In genomic region chr6:91094341-91094740, GRCh38 we compare ENCODE assay signal across 18 cellular contexts.
DNase-seq lines count a peak whose midpoint lies in the region; ATAC-seq and TF ChIP-seq lines count a peak whose summit lies in the region.
"Had no signal": no experiment of that assay in that cellular context is flagged by ENCODE, and none has a peak within 500 bp of the region (broad histone marks: within the 10 kb centered on the region; RNA-seq: fewer than 3 reads in every experiment).

No MANE protein-coding gene starts in this region.

- no peak for TF ChIP-seq EP300 in upper lobe of left lung (IDR thresholded peaks at IDR 0.05)

- H3K4ac ChIP-seq in mesenchymal stem cell (ENCODE audit: low read depth in 1 of 2, low read length in 2 of 2): no peak overlapping the region

- no peak overlapping the region for H3K14ac ChIP-seq in mesenchymal stem cell (ENCODE audit: low read length in 2 of 2)

- no peaks in the 10 kb centered on the region for H3K27me3 ChIP-seq in OCI-LY3 (ENCODE audit: low read depth, low read length)
- H3K27me3 ChIP-seq in mesenchymal stem cell (ENCODE audit: control insufficient read depth in 1 of 2, insufficient read depth in 1 of 2, low read length in 2 of 2): no peaks in the 10 kb centered on the region
- H3K27me3 ChIP-seq in upper lobe of left lung: no peaks in the 10 kb centered on the region
- H3K27me3 ChIP-seq: BLaER1 had no signal

- no peaks in the 10 kb centered on the region for H3K79me1 ChIP-seq in mesenchymal stem cell (replicated peaks; ENCODE audit: low read length, poor library complexity, severe bottlenecking)

- no peak overlapping the region for H4K91ac ChIP-seq in mesenchymal stem cell (ENCODE audit: low read length)

- H3K9me3 ChIP-seq in OCI-LY3 (ENCODE audit: insufficient read depth, low read length) (no peaks in the 10 kb centered on the region), mesenchymal stem cell (ENCODE audit: control insufficient read depth, low read length) (no peaks in the 10 kb centered on the region), upper lobe of left lung (no peaks in the 10 kb centered on the region)
- H3K9me3 ChIP-seq: BLaER1 had no signal

- H3K4me1 ChIP-seq in OCI-LY3 (ENCODE audit: low read length) (peaks cover 18% of the 10 kb centered on the region), mesenchymal stem cell (ENCODE audit: control insufficient read depth, insufficient read depth, low read depth, low read length) (peaks cover 7% of the 10 kb centered on the region), upper lobe of left lung (no peaks in the 10 kb centered on the region)
- H3K4me1 ChIP-seq: BLaER1 had no signal

- no peaks in the 10 kb centered on the region for H4K20me1 ChIP-seq in OCI-LY3 (ENCODE audit: insufficient read depth, low read length)
- H4K20me1 ChIP-seq: BLaER1 had no signal

- H3K36me3 ChIP-seq in OCI-LY3 (replicated peaks; ENCODE audit: low read depth, low read length) (no peaks in the 10 kb centered on the region), mesenchymal stem cell (ENCODE audit: control insufficient read depth in 1 of 2, insufficient read depth in 2 of 2, low read depth in 1 of 2, low read length in 2 of 2) (no peaks in the 10 kb centered on the region), upper lobe of left lung (no peaks in the 10 kb centered on the region)
- H3K36me3 ChIP-seq: BLaER1 had no signal

- H2BK15ac ChIP-seq in mesenchymal stem cell (ENCODE audit: low read depth, poor library complexity, severe bottlenecking): no peak overlapping the region

- no peak overlapping the region for H2BK5ac ChIP-seq in mesenchymal stem cell (ENCODE audit: low read depth, low read length, poor library complexity, severe bottlenecking)

- H3K23ac ChIP-seq in mesenchymal stem cell (ENCODE audit: low read length in 2 of 2): no peak overlapping the region

- no peaks in the 10 kb centered on the region for H3K79me2 ChIP-seq in OCI-LY3 (ENCODE audit: low read length)

- no peak for TF ChIP-seq POLR2A in upper lobe of left lung (IDR thresholded peaks at IDR 0.05)

- H2BK120ac ChIP-seq in mesenchymal stem cell (ENCODE audit: low read depth, low read length): no peak overlapping the region

- H4K8ac ChIP-seq in mesenchymal stem cell (ENCODE audit: low read length): no peak overlapping the region

- H3K4me2 ChIP-seq in OCI-LY3 (ENCODE audit: low read length): peak overlapping the region; percentile 39
- no peak overlapping the region for H3K4me2 ChIP-seq in mesenchymal stem cell (ENCODE audit: low read length, poor library complexity, severe bottlenecking)
- H3K4me2 ChIP-seq: BLaER1 had no signal

- H3K4me3 ChIP-seq in OCI-LY3 (ENCODE audit: low read length): no peak overlapping the region
- H3K4me3 ChIP-seq in mesenchymal stem cell (ENCODE audit: insufficient read depth in 1 of 2, low read depth in 1 of 2, low read length in 2 of 2): no peak overlapping the region
- H3K4me3 ChIP-seq in upper lobe of left lung: no peak overlapping the region
- H3K4me3 ChIP-seq: BLaER1, GM12878, GM23248 had no signal

- H2AFZ ChIP-seq in OCI-LY3 (ENCODE audit: low read depth, low read length) (no peak overlapping the region), mesenchymal stem cell (ENCODE audit: low read depth, low read length) (no peak overlapping the region)
- H2AFZ ChIP-seq: GM23248 had no signal

- peak; percentile 29 for DNase-seq in epidermal melanocyte (ENCODE audit: insufficient read length, low spot score)
- no peak for DNase-seq in mesenchymal stem cell
- no peak for DNase-seq in GM19240 (ENCODE audit: insufficient read length, low spot score)
- DNase-seq in NCI-H2029 (lab: John Stamatoyannopoulos, UW): no peak
- DNase-seq in upper lobe of left lung: no peak
- DNase-seq: CD4-positive, CD25-positive, alpha-beta regulatory T cell; CD8-positive, alpha-beta T cell; DMS 273 treated with DMSO at 0.1 percent for 48 hours; DMS79; EL; GDM1; GM23248; H7; HCEC 1CT had no signal

- no peak overlapping the region for H2BK12ac ChIP-seq in mesenchymal stem cell (ENCODE audit: low read length in 2 of 2)

- H2AK5ac ChIP-seq in mesenchymal stem cell (ENCODE audit: low read length, severe bottlenecking): no peak overlapping the region

- no peak for ATAC-seq in upper lobe of left lung (ENCODE audit: low FRiP score in 2 of 2)
- ATAC-seq: CD8-positive, alpha-beta T cell; GM12878 had no signal

- H3K9ac ChIP-seq in OCI-LY3 (ENCODE audit: low read length) (no peak overlapping the region), mesenchymal stem cell (ENCODE audit: low read length) (no peak overlapping the region)
- H3K9ac ChIP-seq: BLaER1, GM23248 had no signal

- TF ChIP-seq CTCF in OCI-LY3 (IDR thresholded peaks at IDR 0.05; ENCODE audit: low read depth, low read length): no peak
- TF ChIP-seq CTCF in upper lobe of left lung (IDR thresholded peaks at IDR 0.05): no peak

- H3K18ac ChIP-seq in mesenchymal stem cell (ENCODE audit: low read depth in 1 of 2, low read length in 2 of 2): no peak overlapping the region

- peak overlapping the region; percentile 59 for H3K27ac ChIP-seq in OCI-LY3 (ENCODE audit: low read length)
- H3K27ac ChIP-seq in mesenchymal stem cell (ENCODE audit: low read length, poor library complexity, severe bottlenecking): peak overlapping the region; percentile 50
- H3K27ac ChIP-seq in upper lobe of left lung: no peak overlapping the region
- H3K27ac ChIP-seq: BLaER1, C4-2B, GM23248 had no signal

Comparison
In these comparisons a context has a peak if more than half of its experiments do, and no peak if none do; other contexts are left out.
1. H3K27ac ChIP-seq: peak in OCI-LY3 (single experiment) and mesenchymal stem cell (single experiment); none in upper lobe of left lung (0 of 4).